17 cellular contexts compared by ENCODE assay signal in the genomic region with DNA sequence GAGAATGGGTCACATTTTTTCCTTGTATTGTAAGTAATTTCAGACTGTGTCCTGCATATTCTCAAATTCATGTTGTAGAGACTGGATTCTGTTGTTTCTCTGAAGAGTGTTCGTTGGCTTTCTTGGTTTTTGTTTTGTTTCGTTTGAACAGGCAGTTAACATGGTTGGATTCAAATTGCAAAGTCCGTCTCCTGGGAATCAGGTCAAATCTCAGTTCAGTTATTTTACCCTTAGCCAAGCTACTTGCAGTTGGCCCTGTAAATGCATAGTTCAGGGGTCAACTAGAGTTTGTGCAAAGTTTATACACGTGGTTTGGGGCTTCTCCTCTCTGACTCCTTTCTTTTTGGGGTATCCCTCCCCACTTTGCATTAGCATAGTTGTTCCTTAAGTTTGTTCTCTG.
"Had no signal": no experiment of that assay in that cellular context is flagged by ENCODE, and none has a peak within 500 bp of the region (broad histone marks: within the 10 kb centered on the region; RNA-seq: fewer than 3 reads in every experiment).

No MANE protein-coding gene starts in this region.

- H3K36me3 ChIP-seq: colonic mucosa, gastrocnemius medialis, left ventricle myocardium inferior, sigmoid colon had no signal

- H3K9me3 Mint-ChIP-seq: natural killer cell treated with Interleukin-12 subunit alpha and Interleukin-12 subunit beta and Interleukin-15 and Interleukin-18, amount 100 ng/mL, for 72 hours had no signal

- H3K4me3 Mint-ChIP-seq: natural killer cell treated with Interleukin-12 subunit alpha and Interleukin-12 subunit beta and Interleukin-15 and Interleukin-18, amount 100 ng/mL, for 72 hours had no signal

- H3K27ac Mint-ChIP-seq: natural killer cell treated with Interleukin-12 subunit alpha and Interleukin-12 subunit beta and Interleukin-15 and Interleukin-18, amount 100 ng/mL, for 72 hours had no signal

- ATAC-seq: gastrocnemius medialis; natural killer cell treated with Interleukin-12 subunit alpha and Interleukin-12 subunit beta and Interleukin-15 and Interleukin-18, amount 100 ng/mL, for 72 hours had no signal

- FAIRE-seq: endothelial cell of umbilical vein had no signal

- H3K4me3 ChIP-seq: colonic mucosa, gastrocnemius medialis, left ventricle myocardium inferior, lung, sigmoid colon, skin epidermis had no signal

- H3K9me3 ChIP-seq: colonic mucosa, gastrocnemius medialis, left ventricle myocardium inferior, sigmoid colon had no signal

- DNase-seq: cerebellar nuclear complex; colonic mucosa; dermis blood vessel endothelial cell; erythroblast; gastrocnemius medialis; islet precursor cell; left ventricle myocardium inferior; mesenchymal stem cell; midbrain; sigmoid colon; stimulated activated CD4-positive, alpha-beta T cell treated with anti-CD3 and anti-CD28 coated beads, Interleukin-12 subunit alpha, Interleukin-12 subunit beta, amount 100 ng/mL, for 4 hours; stimulated activated naive CD4-positive, alpha-beta T cell treated with Interleukin-2 at 50 U/mL for 16 hours; trophoblast cell had no signal

- H3K4me1 ChIP-seq: colonic mucosa, gastrocnemius medialis, left ventricle myocardium inferior, sigmoid colon had no signal

- H3K27me3 ChIP-seq: colonic mucosa, gastrocnemius medialis, sigmoid colon had no signal

- H3K27ac ChIP-seq: colonic mucosa, gastrocnemius medialis, left ventricle myocardium inferior, sigmoid colon, skin epidermis had no signal

- H3K27me3 Mint-ChIP-seq: natural killer cell treated with Interleukin-12 subunit alpha and Interleukin-12 subunit beta and Interleukin-15 and Interleukin-18, amount 100 ng/mL, for 72 hours had no signal
